Comparison of ENCODE assay signal across 8 cellular contexts in the genomic region with DNA sequence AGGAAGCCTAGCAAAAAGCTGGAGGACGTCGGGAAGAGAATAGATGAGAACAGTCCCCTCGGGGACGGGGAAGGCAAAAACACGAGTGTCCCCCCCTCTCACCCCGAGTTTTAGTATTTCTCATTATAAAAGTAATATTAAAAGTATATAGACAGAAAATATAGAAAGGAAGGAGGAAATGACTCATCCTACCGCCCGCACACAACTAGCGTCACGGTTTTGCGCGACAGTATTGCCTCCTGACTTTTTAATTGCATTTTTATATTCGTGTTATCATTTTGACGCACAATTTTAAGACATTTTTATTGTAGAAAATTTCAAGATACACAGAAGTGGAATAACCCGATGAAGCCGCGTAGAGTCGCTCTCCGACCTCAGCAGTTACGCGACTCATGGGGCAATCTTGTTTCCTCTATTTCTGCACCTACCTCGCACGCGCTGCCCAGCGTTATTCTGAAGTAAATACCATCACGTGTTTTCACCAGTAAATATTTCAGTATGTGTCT. TPM values are rescaled to one million over a fixed set of nuclear protein-coding genes. Genes with fewer than 3 reads are reported as not detected.
A peak's percentile ranks its signal among the peaks of the same experiment; 100 is the strongest.
DNase-seq lines count a peak whose midpoint lies in the region; ATAC-seq and TF ChIP-seq lines count a peak whose summit lies in the region.

No MANE protein-coding gene starts in this region.

- no peaks in the 10 kb centered on the region for H3K27me3 ChIP-seq in fibroblast of lung (ENCODE audit: control insufficient read depth, insufficient read depth, low read length)
- H3K27me3 ChIP-seq in neuron (ENCODE audit: insufficient read depth, low read length): no peaks in the 10 kb centered on the region
- no peaks in the 10 kb centered on the region for H3K27me3 ChIP-seq in thymus (ENCODE audit: control insufficient read depth, insufficient read depth)

- peak in 1 of 2 donors; percentile 25 for TF ChIP-seq CTCF in fibroblast of lung (conservative IDR thresholded peaks at IDR 0.05 in 1 of 2, IDR thresholded peaks at IDR 0.05 in 1 of 2; ENCODE audit: low read depth in 1 of 2, low read length in 2 of 2)

- H3K27ac ChIP-seq in fibroblast of lung (ENCODE audit: insufficient read depth, low read length) (peak overlapping the region; percentile 96), thymus (ENCODE audit: low read depth) (peak overlapping the region; percentile 97)

- DNase-seq in DMS114 treated with DMSO at 0.1 percent for 48 hours (lab: John Stamatoyannopoulos, UW; ENCODE audit: unreplicated experiment) (peak; percentile 68), NCI-H524 treated with DMSO at 0.1 percent for 48 hours (lab: John Stamatoyannopoulos, UW) (peak; percentile 38), activated T-cell treated with anti-CD3 and anti-CD28 coated beads for 4 hours (peak; percentile 68), fibroblast of lung (ENCODE audit: low read depth in 2 of 2) (peak; percentile 33 to 82)

- H3K4me3 ChIP-seq in fibroblast of lung (replicated peaks in 1 of 4; ENCODE audit: control extremely low read depth in 1 of 4, insufficient read depth in 1 of 4, low read depth in 3 of 4, low read length in 4 of 4) (peak overlapping the region; percentile 69 to 89 (median 78)), neuron (ENCODE audit: low read length) (peak overlapping the region; percentile 59), thymus (ENCODE audit: low read length) (peak overlapping the region; percentile 79)

- H3K9ac ChIP-seq in fibroblast of lung (ENCODE audit: insufficient read depth, low read length): peak overlapping the region; percentile 81

- H3K79me2 ChIP-seq in fibroblast of lung (ENCODE audit: control insufficient read depth, insufficient read depth, low read length): no peaks in the 10 kb centered on the region

- H2AFZ ChIP-seq in fibroblast of lung (ENCODE audit: low read length) (peak overlapping the region; percentile 89), neuron (ENCODE audit: low read depth, low read length) (peak overlapping the region; percentile 18)

- no peaks in the 10 kb centered on the region for H3K4me1 ChIP-seq in fibroblast of lung (ENCODE audit: control insufficient read depth, extremely low read depth, insufficient read depth, low read length)
- H3K4me1 ChIP-seq in neuron (ENCODE audit: insufficient read depth, low read length): peaks cover 6% of the 10 kb centered on the region
- peaks cover 5% of the 10 kb centered on the region for H3K4me1 ChIP-seq in thymus (ENCODE audit: control insufficient read depth, insufficient read depth, low read length)

- peak overlapping the region; percentile 81 for H3K4me2 ChIP-seq in fibroblast of lung (ENCODE audit: extremely low read depth, insufficient read depth, low read length)

- H3K9me3 ChIP-seq in fibroblast of lung (ENCODE audit: control insufficient read depth, insufficient read depth, low read depth, low read length) (no peaks in the 10 kb centered on the region), neuron (ENCODE audit: low read length) (no peaks in the 10 kb centered on the region), thymus (ENCODE audit: control insufficient read depth) (no peaks in the 10 kb centered on the region)

- ATAC-seq in GM21737 (IDR thresholded peaks at IDR 0.05; ENCODE audit: unreplicated experiment) (peak; percentile 22), GM19397 (IDR thresholded peaks at IDR 0.05; ENCODE audit: unreplicated experiment) (no peak)

- H4K20me1 ChIP-seq in fibroblast of lung (ENCODE audit: control insufficient read depth, extremely low read depth, insufficient read depth, low read length): no peaks in the 10 kb centered on the region

- peaks cover 4% of the 10 kb centered on the region for H3K36me3 ChIP-seq in fibroblast of lung (ENCODE audit: control insufficient read depth, insufficient read depth, low read length)
- H3K36me3 ChIP-seq in neuron (ENCODE audit: insufficient read depth, low read length): no peaks in the 10 kb centered on the region
- peaks cover 14% of the 10 kb centered on the region for H3K36me3 ChIP-seq in thymus (ENCODE audit: control insufficient read depth, insufficient read depth)

- WGBS in thymus: 0% methylated on average over 26 of the region's 26 CpGs

RNA-seq across cellular contexts. Expression of a gene that starts 0.7 kb away (rescaled TPM):
- total RNA-seq in fibroblast of lung: 7.4 and 9.7 TPM in 2 replicates
- polyA plus RNA-seq in fibroblast of lung (5.1 and 8.4 TPM in 2 replicates), thymus (18.3 TPM)
- polyA plus RNA-seq in fibroblast of lung (2012): 5.9 and 11.8 TPM in 2 replicates
- polyA minus RNA-seq in fibroblast of lung (ENCODE audit: low replicate concordance): 24.0 and 26.9 TPM in 2 replicates

RNA-seq across cellular contexts. Expression of a gene that starts 18.9 kb away (rescaled TPM):
- total RNA-seq in fibroblast of lung: 5.6 and 6.3 TPM in 2 replicates
- polyA plus RNA-seq in fibroblast of lung (10.3 and 11.4 TPM in 2 replicates), thymus (37.3 TPM)
- 8.1 and 9.7 TPM in 2 replicates for polyA plus RNA-seq in fibroblast of lung (2012)
- polyA minus RNA-seq in fibroblast of lung (ENCODE audit: low replicate concordance): 11.3 and 14.4 TPM in 2 replicates

RNA-seq across cellular contexts. Expression of a gene that starts 28.2 kb away (rescaled TPM):
- 44.7 and 51.5 TPM in 2 replicates for total RNA-seq in fibroblast of lung
- polyA plus RNA-seq in fibroblast of lung (44.2 and 62.8 TPM in 2 replicates), thymus (39.1 TPM)
- polyA plus RNA-seq in fibroblast of lung (2012): 49.1 and 72.4 TPM in 2 replicates
- 27.5 and 38.9 TPM in 2 replicates for polyA minus RNA-seq in fibroblast of lung (ENCODE audit: low replicate concordance)

RNA-seq across cellular contexts. Expression of a gene that starts 28.5 kb away (rescaled TPM):
- 8.0 and 13.0 TPM in 2 replicates for total RNA-seq in fibroblast of lung
- 14.4 and 21.8 TPM in 2 replicates for polyA plus RNA-seq in fibroblast of lung
- 15.7 and 20.2 TPM in 2 replicates for polyA plus RNA-seq in fibroblast of lung (2012)
- 60.0 and 62.1 TPM in 2 replicates for polyA minus RNA-seq in fibroblast of lung (ENCODE audit: low replicate concordance)
- polyA plus RNA-seq in thymus: 33.3 TPM
